ENCODE assay signal across 8 cellular contexts in the genomic region with DNA sequence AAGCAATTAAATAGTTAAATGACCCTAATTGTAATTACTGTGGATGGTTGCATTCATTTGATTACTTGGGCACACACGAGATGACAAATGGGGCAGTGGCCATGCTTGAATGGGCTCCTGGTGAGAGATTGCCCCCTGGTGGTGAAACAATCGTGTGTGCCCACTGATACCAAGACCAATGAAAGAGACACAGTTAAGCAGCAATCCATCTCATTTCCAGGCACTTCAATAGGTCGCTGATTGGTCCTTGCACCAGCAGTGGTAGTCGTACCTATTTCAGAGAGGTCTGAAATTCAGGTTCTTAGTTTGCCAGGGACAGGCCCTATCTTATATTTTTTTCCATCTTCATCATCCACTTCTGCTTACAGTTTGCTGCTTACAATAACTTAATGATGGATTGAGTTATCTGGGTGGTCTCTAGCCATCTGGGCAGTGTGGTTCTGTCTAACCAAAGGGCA. TPM values are rescaled to one million over a fixed set of nuclear protein-coding genes. Genes with fewer than 3 reads are reported as not detected.
DNase-seq lines count a peak whose midpoint lies in the region; ATAC-seq and TF ChIP-seq lines count a peak whose summit lies in the region.

No MANE protein-coding gene starts in this region.

- H3K4me1 ChIP-seq in RWPE2 (ENCODE audit: insufficient read depth, poor library complexity, severe bottlenecking) (no peaks in the 10 kb centered on the region), foreskin keratinocyte (no peaks in the 10 kb centered on the region), ovary (ENCODE audit: insufficient read depth) (no peaks in the 10 kb centered on the region), tibial artery (no peaks in the 10 kb centered on the region)

- peak; percentile 96 for TF ChIP-seq CTCF in AG04450 (IDR thresholded peaks at IDR 0.05; ENCODE audit: low read depth, low read length)
- TF ChIP-seq CTCF in RWPE2 (IDR thresholded peaks at IDR 0.05; ENCODE audit: poor library complexity, severe bottlenecking) = peak; percentile 91
- peak; percentile 95 for TF ChIP-seq CTCF in foreskin keratinocyte (conservative IDR thresholded peaks at IDR 0.05)
- peak; percentile 65 to 82 (median 74) for TF ChIP-seq CTCF in ovary (IDR thresholded peaks at IDR 0.05)
- peak; percentile 91 to 92 for TF ChIP-seq CTCF in tibial artery (IDR thresholded peaks at IDR 0.05)

- 5 to 8% (median 6%) methylated on average over 4 of the region's 4 CpGs for WGBS in ovary, 3 donors

- H3K4me3 ChIP-seq in AG04450 (ENCODE audit: low read depth, low read length) (no peak overlapping the region), RWPE2 (ENCODE audit: severe bottlenecking) (no peak overlapping the region), ovary (no peak overlapping the region), tibial artery (no peak overlapping the region)

- H3K27me3 ChIP-seq in AG04450 (ENCODE audit: control insufficient read depth, insufficient read depth, low read length) (no peaks in the 10 kb centered on the region), RWPE2 (ENCODE audit: insufficient read depth, poor library complexity, severe bottlenecking) (no peaks in the 10 kb centered on the region), foreskin keratinocyte (no peaks in the 10 kb centered on the region), ovary (no peaks in the 10 kb centered on the region), tibial artery (no peaks in the 10 kb centered on the region)

- DNase-seq in AG04450 (ENCODE audit: low read depth, low spot score) (peak; percentile 38), LoVo (ENCODE audit: low spot score) (peak; percentile 79), RWPE2 (ENCODE audit: low spot score) (no peak), foreskin keratinocyte (peak; percentile 23 to 42), ovary (peak; percentile 63 to 76 (median 72)), tibial artery (peak; percentile 80 to 84)
- peak; percentile 52 for DNase-seq in activated T-helper 9 cell treated with anti-CD3 and anti-CD28 coated beads, Interleukin-2, amount 50 U/mL, for 16 hours (ENCODE audit: low read depth)

- ATAC-seq in GM18861 (IDR thresholded peaks at IDR 0.05; ENCODE audit: unreplicated experiment) (peak; percentile 48), RWPE2 (ENCODE audit: low read depth) (peak; percentile 87), foreskin keratinocyte (peak; percentile 65)

- TF ChIP-seq EP300 in ovary (IDR thresholded peaks at IDR 0.05) = no peak

- no peak for TF ChIP-seq POLR2A in ovary (IDR thresholded peaks at IDR 0.05)

- no peak overlapping the region for H3K27ac ChIP-seq in AG04450 (ENCODE audit: low read depth, low read length)
- H3K27ac ChIP-seq in RWPE2 (ENCODE audit: poor library complexity, severe bottlenecking) = no peak overlapping the region
- H3K27ac ChIP-seq in foreskin keratinocyte = no peak overlapping the region
- H3K27ac ChIP-seq in ovary = no peak overlapping the region
- no peak overlapping the region for H3K27ac ChIP-seq in tibial artery

- CTCF ChIA-PET in AG04450 (lab: Charles Lee) = interaction anchor here (0.6 to 1.8 kb wide), 14 partner anchors 9 to 331 kb away, joined by 3 to 11 read pairs (median 4); no protein-coding TSS in a partner anchor

- intact Hi-C loops in ovary (cut with DNase I) = loop anchor here in 3 of 4 donors (5.0 to 10.0 kb wide), 4 partner anchors 63 to 333 kb away; partner anchors contain the start of gene SGPL1 (in 2 of the 3)
- intact Hi-C loops in tibial artery (cut with DNase I; ENCODE audit: low total_unique reads) = loop anchor here (1.0 to 5.0 kb wide), 2 partner anchors 65 to 418 kb away; partner anchors contain the start of gene SGPL1

- H3K9me3 ChIP-seq in AG04450 (ENCODE audit: control insufficient read depth, insufficient read depth, low read length) = no peaks in the 10 kb centered on the region
- no peaks in the 10 kb centered on the region for H3K9me3 ChIP-seq in RWPE2 (ENCODE audit: severe bottlenecking)
- no peaks in the 10 kb centered on the region for H3K9me3 ChIP-seq in ovary
- no peaks in the 10 kb centered on the region for H3K9me3 ChIP-seq in tibial artery

- POLR2A ChIA-PET in AG04450 (lab: Yijun Ruan, JAX) = interaction anchor here (0.5 kb wide), 1 partner anchor 13 kb away, joined by 8 read pairs; no protein-coding TSS in a partner anchor

- H3K36me3 ChIP-seq in RWPE2 (ENCODE audit: low read depth) (peaks cover 49% of the 10 kb centered on the region), ovary (no peaks in the 10 kb centered on the region), tibial artery (peaks cover 7 to 76% (median 52%) of the 10 kb centered on the region in 3 donors)

RNA-seq across cellular contexts. Expression of gene PCBD1, which starts 8.3 kb away (rescaled TPM):
- polyA plus RNA-seq in AG04450 (2011; rRNA removed) (41.3 and 47.1 TPM in 2 replicates), foreskin keratinocyte (82.9 and 94.6 TPM in 2 replicates), ovary (100 to 1,000 TPM in 1 of 2 donors, 10 to 100 TPM in 1; 62.7 to 104 TPM)
- polyA minus RNA-seq in AG04450 (2011; rRNA and poly(A)+ RNA removed) = 21.5 and 22.2 TPM in 2 replicates
- total RNA-seq in foreskin keratinocyte (54.7 and 60.3 TPM in 2 replicates), ovary (10 to 100 TPM; 25.5 to 86.6 (median 59.6) TPM)
